In genomic region chr6:63576147-63576772, GRCh38 we compare ENCODE assay signal across 21 cellular contexts. TPM values are rescaled to one million over a fixed set of nuclear protein-coding genes. Genes with fewer than 3 reads are reported as not detected.
DNase-seq lines count a peak whose midpoint lies in the region; ATAC-seq and TF ChIP-seq lines count a peak whose summit lies in the region.
"Had no signal": no experiment of that assay in that cellular context is flagged by ENCODE, and none has a peak within 500 bp of the region (broad histone marks: within the 10 kb centered on the region; RNA-seq: fewer than 3 reads in every experiment).

No MANE protein-coding gene starts in this region.

- H3K36me3 ChIP-seq in osteoblast (ENCODE audit: insufficient read depth, low read length) (peaks cover 50% of the 10 kb centered on the region), H7 (replicated peaks; ENCODE audit: control insufficient read depth, insufficient read depth, low read length) (peaks cover 26% of the 10 kb centered on the region)
- H3K36me3 ChIP-seq in CD4-positive, alpha-beta memory T cell (ENCODE audit: insufficient read depth, low read length) = peaks cover 20% of the 10 kb centered on the region

- intact Hi-C loops in CD4-positive, alpha-beta T cell (cut with DNase I, micrococcal nuclease) = no loop called here
- intact Hi-C loops in CD4-positive, alpha-beta memory T cell (cut with micrococcal nuclease) = no loop called here

- CTCF ChIA-PET in CD4-positive, alpha-beta T cell (lab: Charles Lee) = no interaction called here
- CTCF ChIA-PET in CD4-positive, alpha-beta memory T cell (lab: Charles Lee; ENCODE audit: partially characterized antibody) = interaction anchor here (0.9 kb wide), 1 partner anchor 33 kb away, joined by 3 read pairs; no protein-coding TSS in a partner anchor

- peak overlapping the region; percentile 45 for H3K27ac Mint-ChIP-seq in CD4-positive, alpha-beta T cell
- H3K27ac Mint-ChIP-seq in T-helper 17 cell = no peak overlapping the region
- H3K27ac Mint-ChIP-seq in CD4-positive, alpha-beta memory T cell = peak overlapping the region in 3 of 7 donors; percentile 25 to 75 (median 48)
- H3K27ac Mint-ChIP-seq: activated CD4-positive, alpha-beta memory T cell treated with anti-CD3 and anti-CD28 coated beads for 36 hours; activated naive CD4-positive, alpha-beta T cell treated with anti-CD3 and anti-CD28 coated beads for 36 hours had no signal

- no peaks in the 10 kb centered on the region for H3K9me3 Mint-ChIP-seq in CD4-positive, alpha-beta T cell
- H3K9me3 Mint-ChIP-seq in CD4-positive, alpha-beta memory T cell = no peaks in the 10 kb centered on the region
- H3K9me3 Mint-ChIP-seq: activated CD4-positive, alpha-beta memory T cell treated with anti-CD3 and anti-CD28 coated beads for 36 hours; activated naive CD4-positive, alpha-beta T cell treated with anti-CD3 and anti-CD28 coated beads for 36 hours had no signal

- H4K20me1 ChIP-seq in osteoblast (ENCODE audit: insufficient read depth, low read length) = peaks cover 46% of the 10 kb centered on the region

- H3K9me3 ChIP-seq in CD4-positive, alpha-beta T cell (ENCODE audit: control insufficient read depth, low read length) = no peaks in the 10 kb centered on the region
- H3K9me3 ChIP-seq in T-helper 17 cell (ENCODE audit: control insufficient read depth, low read length, poor library complexity, severe bottlenecking) (no peaks in the 10 kb centered on the region), osteoblast (ENCODE audit: low read depth, low read length) (no peaks in the 10 kb centered on the region)
- H3K9me3 ChIP-seq in CD4-positive, alpha-beta memory T cell (ENCODE audit: control insufficient read depth in 1 of 2, low read length in 2 of 2) = no peaks in the 10 kb centered on the region
- H3K9me3 ChIP-seq: body of pancreas, Caco-2, neutrophil had no signal

- peak overlapping the region; percentile 15 for H3K4me2 ChIP-seq in osteoblast (ENCODE audit: insufficient read depth, low read length)

- peaks cover 73% of the 10 kb centered on the region for H3K36me3 Mint-ChIP-seq in CD4-positive, alpha-beta T cell (ENCODE audit: low read depth)
- no peaks in the 10 kb centered on the region for H3K36me3 Mint-ChIP-seq in T-helper 17 cell (ENCODE audit: low read depth)
- peaks cover 29 to 57% of the 10 kb centered on the region in 2 donors for H3K36me3 Mint-ChIP-seq in CD4-positive, alpha-beta memory T cell

- no peak for DNase-seq in CD4-positive, alpha-beta T cell
- DNase-seq in T-helper 17 cell (no peak), epithelial cell of proximal tubule (ENCODE audit: low read depth) (no peak), osteoblast (ENCODE audit: insufficient read length, low spot score, missing footprints) (peak; percentile 64), glomerular visceral epithelial cell (ENCODE audit: extremely low spot score) (no peak), H7 (no peak), AG08396 (ENCODE audit: low spot score) (no peak)
- DNase-seq in CD4-positive, alpha-beta memory T cell = no peak
- DNase-seq: activated CD4-positive, alpha-beta memory T cell treated with anti-CD3 and anti-CD28 coated beads for 36 hours; activated naive CD4-positive, alpha-beta T cell treated with anti-CD3 and anti-CD28 coated beads for 36 hours; activated T-cell treated with anti-CD3 and anti-CD28 coated beads for 4 hours; body of pancreas; Caco-2; cortex of kidney; Kasumi-1; mesendoderm; NCI-H1417; NCI-H526; SHP77 treated with DMSO at 0.1 percent for 48 hours; WERI-Rb-1 had no signal

- peaks cover 20% of the 10 kb centered on the region for H3K4me1 ChIP-seq in osteoblast (ENCODE audit: insufficient read depth, low read length)
- peaks cover 27% of the 10 kb centered on the region for H3K4me1 ChIP-seq in CD4-positive, alpha-beta memory T cell (ENCODE audit: insufficient read depth, low read length)

- H2AFZ ChIP-seq in osteoblast (ENCODE audit: low read length) = no peak overlapping the region

- H3K27me3 ChIP-seq in CD4-positive, alpha-beta T cell (ENCODE audit: control insufficient read depth, insufficient read depth, low read length) = no peaks in the 10 kb centered on the region
- no peaks in the 10 kb centered on the region for H3K27me3 ChIP-seq in osteoblast (ENCODE audit: insufficient read depth, low read length)
- H3K27me3 ChIP-seq in H7 (ENCODE audit: control insufficient read depth, insufficient read depth, low read length) = peaks cover 4% of the 10 kb centered on the region; the same call in 1 of the 2 replicates
- no peaks in the 10 kb centered on the region for H3K27me3 ChIP-seq in CD4-positive, alpha-beta memory T cell (ENCODE audit: insufficient read depth, low read length)
- H3K27me3 ChIP-seq: body of pancreas, neutrophil had no signal

- H3K4me1 Mint-ChIP-seq in CD4-positive, alpha-beta T cell (ENCODE audit: low read depth) = peaks cover 45% of the 10 kb centered on the region
- H3K4me1 Mint-ChIP-seq in T-helper 17 cell = peaks cover 23% of the 10 kb centered on the region
- H3K4me1 Mint-ChIP-seq in CD4-positive, alpha-beta memory T cell = peaks cover 19 to 50% (median 29%) of the 10 kb centered on the region in 4 donors

- no peak overlapping the region for H3K27ac ChIP-seq in CD4-positive, alpha-beta T cell (ENCODE audit: low read depth, low read length)
- H3K27ac ChIP-seq in osteoblast (ENCODE audit: low read depth, low read length) = no peak overlapping the region
- no peak overlapping the region for H3K27ac ChIP-seq in CD4-positive, alpha-beta memory T cell (ENCODE audit: low read depth, low read length)
- H3K27ac ChIP-seq: neutrophil, WERI-Rb-1 had no signal

- POLR2A ChIA-PET in CD4-positive, alpha-beta T cell (lab: Charles Lee) = interaction anchor here (1.4 kb wide), 2 partner anchors 21 to 60 kb away, joined by 4 to 7 read pairs; partner anchors contain the start of gene PHF3
- POLR2A ChIA-PET in CD4-positive, alpha-beta memory T cell (lab: Charles Lee; ENCODE audit: partially characterized antibody) = no interaction called here

- peak overlapping the region; percentile 58 for H3K4me3 Mint-ChIP-seq in CD4-positive, alpha-beta T cell
- H3K4me3 Mint-ChIP-seq in T-helper 17 cell = peak overlapping the region; percentile 33
- peak overlapping the region in 1 of 8 donors; percentile 59 for H3K4me3 Mint-ChIP-seq in CD4-positive, alpha-beta memory T cell
- H3K4me3 Mint-ChIP-seq: activated CD4-positive, alpha-beta memory T cell treated with anti-CD3 and anti-CD28 coated beads for 36 hours; activated naive CD4-positive, alpha-beta T cell treated with anti-CD3 and anti-CD28 coated beads for 36 hours had no signal

- H3K4me3 ChIP-seq in epithelial cell of proximal tubule (ENCODE audit: low read depth, low read length) (peak overlapping the region; percentile 7), osteoblast (ENCODE audit: insufficient read depth, low read length) (peak overlapping the region; percentile 5), H7 (ENCODE audit: insufficient read depth, low read depth, low read length) (no peak overlapping the region)
- no peak overlapping the region for H3K4me3 ChIP-seq in CD4-positive, alpha-beta memory T cell (ENCODE audit: low read length in 2 of 2)
- H3K4me3 ChIP-seq: body of pancreas had no signal

- H3K79me2 ChIP-seq in osteoblast (ENCODE audit: insufficient read depth, low read length) = peaks cover 56% of the 10 kb centered on the region

- TF ChIP-seq CTCF in CD4-positive, alpha-beta T cell (IDR thresholded peaks at IDR 0.05) = no peak
- TF ChIP-seq CTCF in epithelial cell of proximal tubule (conservative IDR thresholded peaks at IDR 0.05; ENCODE audit: low read depth, low read length) (no peak), osteoblast (IDR thresholded peaks at IDR 0.05; ENCODE audit: extremely low read depth, low read depth, low read length) (no peak)

- ATAC-seq in CD4-positive, alpha-beta T cell (ENCODE audit: poor library complexity) = no peak
- no peak for ATAC-seq in T-helper 17 cell
- ATAC-seq: body of pancreas had no signal

- H3K27me3 Mint-ChIP-seq in CD4-positive, alpha-beta T cell = no peaks in the 10 kb centered on the region
- H3K27me3 Mint-ChIP-seq in T-helper 17 cell = no peaks in the 10 kb centered on the region
- no peaks in the 10 kb centered on the region for H3K27me3 Mint-ChIP-seq in CD4-positive, alpha-beta memory T cell
- H3K27me3 Mint-ChIP-seq: activated CD4-positive, alpha-beta memory T cell treated with anti-CD3 and anti-CD28 coated beads for 36 hours had no signal

RNA-seq across cellular contexts. Expression of gene PTP4A1, which starts 4.0 kb away (rescaled TPM):
- 100 to 1,000 TPM; 254 to 258 TPM for total RNA-seq in CD4-positive, alpha-beta T cell
- 100 to 1,000 TPM; 112 to 129 TPM for total RNA-seq in T-helper 17 cell
- 10.9 and 17.4 TPM in 2 replicates for total RNA-seq in epithelial cell of proximal tubule
- total RNA-seq in osteoblast = 24.2 and 46.0 TPM in 2 replicates
- 7.5 and 8.7 TPM in 2 replicates for total RNA-seq in H7 (2014; rRNA removed; shearing (Covaris generic))
- total RNA-seq in CD4-positive, alpha-beta memory T cell = 10 to 100 TPM; 22.6 to 30.3 TPM
- 10 to 100 TPM; 41.6 to 96.3 TPM for polyA plus RNA-seq in CD4-positive, alpha-beta memory T cell

RNA-seq across cellular contexts. Expression of gene PHF3, which starts 59.3 kb away (rescaled TPM):
- total RNA-seq in CD4-positive, alpha-beta T cell = 100 to 1,000 TPM; 125 to 136 TPM
- total RNA-seq in T-helper 17 cell = 10 to 100 TPM; 87.6 to 88.3 TPM
- total RNA-seq in epithelial cell of proximal tubule = 20.2 and 27.9 TPM in 2 replicates
- 75.7 and 76.7 TPM in 2 replicates for total RNA-seq in osteoblast
- total RNA-seq in H7 (2014; rRNA removed; shearing (Covaris generic)) = 35.5 and 54.5 TPM in 2 replicates
- 100 to 1,000 TPM; 115 to 119 TPM for total RNA-seq in CD4-positive, alpha-beta memory T cell
- 10 to 100 TPM in 1 of 2 donors, 1 to 10 TPM in 1; 5.1 to 47.1 TPM for polyA plus RNA-seq in CD4-positive, alpha-beta memory T cell

Comparison
In these comparisons a context has a peak if more than half of its experiments do, and no peak if none do; other contexts are left out.
1. H3K4me3 ChIP-seq: peak in epithelial cell of proximal tubule (single experiment) and osteoblast (single experiment); none in H7 (single experiment) and CD4-positive, alpha-beta memory T cell (0 of 2).